In the genomic region with DNA sequence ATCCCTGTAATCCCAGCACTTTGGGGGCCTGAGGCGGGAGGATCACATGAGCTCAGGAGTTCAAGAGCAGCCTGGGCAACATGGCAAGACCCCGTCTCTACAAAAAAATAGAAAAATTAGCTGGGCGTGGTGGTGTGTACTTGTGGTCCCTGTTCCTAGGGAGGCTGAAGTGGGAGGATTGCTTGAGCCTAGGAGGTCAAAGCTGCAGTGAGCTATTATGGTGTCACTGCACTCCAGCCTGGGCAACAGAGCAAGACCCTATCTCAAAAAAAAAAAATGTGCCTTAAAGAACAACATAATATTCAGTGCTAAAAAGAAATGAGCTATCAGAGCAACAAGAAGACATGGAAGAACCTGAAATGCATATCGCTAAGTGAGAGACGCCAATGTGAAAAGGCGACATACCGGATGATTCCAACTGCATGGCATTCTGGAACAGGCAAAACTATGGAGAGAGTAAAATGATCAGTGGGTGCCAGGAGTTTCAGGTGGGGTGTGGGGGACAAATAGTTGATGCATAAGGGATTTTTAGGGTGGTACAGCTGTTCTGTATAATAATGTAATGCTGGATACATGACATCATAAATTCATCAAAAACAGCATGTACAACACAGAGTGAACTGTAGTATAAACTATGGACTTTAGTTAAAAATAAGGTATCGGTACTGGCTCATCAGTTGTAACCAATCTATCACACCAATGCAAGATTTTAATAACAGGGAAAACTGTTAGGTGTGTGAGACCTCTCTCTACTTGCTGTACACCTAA, we compare ENCODE assay signal across 1 cellular context.
TF ChIP-seq lines count a peak whose summit lies in the region.

No MANE protein-coding gene starts in this region.

TF ChIP-seq in HEK293, 187 proteins besides CTCF, POLR2A, EP300 and RAD21 (continued from another document):
- TF ChIP-seq, protein P1, sequence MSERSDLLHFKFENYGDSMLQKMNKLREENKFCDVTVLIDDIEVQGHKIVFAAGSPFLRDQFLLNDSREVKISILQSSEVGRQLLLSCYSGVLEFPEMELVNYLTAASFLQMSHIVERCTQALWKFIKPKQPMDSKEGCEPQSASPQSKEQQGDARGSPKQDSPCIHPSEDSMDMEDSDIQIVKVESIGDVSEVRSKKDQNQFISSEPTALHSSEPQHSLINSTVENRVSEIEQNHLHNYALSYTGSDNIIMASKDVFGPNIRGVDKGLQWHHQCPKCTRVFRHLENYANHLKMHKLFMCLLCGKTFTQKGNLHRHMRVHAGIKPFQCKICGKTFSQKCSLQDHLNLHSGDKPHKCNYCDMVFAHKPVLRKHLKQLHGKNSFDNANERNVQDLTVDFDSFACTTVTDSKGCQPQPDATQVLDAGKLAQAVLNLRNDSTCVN (tag by site-specific recombination; optimal IDR thresholded peaks at IDR 0.05) = no peak
- no peak for TF ChIP-seq ZSCAN30 (tag by site-specific recombination; IDR thresholded peaks at IDR 0.05)
TF ChIP-seq in HEK293: peak in this region for 2.
